Comparison of ENCODE assay signal across 8 cellular contexts in the genomic region with DNA sequence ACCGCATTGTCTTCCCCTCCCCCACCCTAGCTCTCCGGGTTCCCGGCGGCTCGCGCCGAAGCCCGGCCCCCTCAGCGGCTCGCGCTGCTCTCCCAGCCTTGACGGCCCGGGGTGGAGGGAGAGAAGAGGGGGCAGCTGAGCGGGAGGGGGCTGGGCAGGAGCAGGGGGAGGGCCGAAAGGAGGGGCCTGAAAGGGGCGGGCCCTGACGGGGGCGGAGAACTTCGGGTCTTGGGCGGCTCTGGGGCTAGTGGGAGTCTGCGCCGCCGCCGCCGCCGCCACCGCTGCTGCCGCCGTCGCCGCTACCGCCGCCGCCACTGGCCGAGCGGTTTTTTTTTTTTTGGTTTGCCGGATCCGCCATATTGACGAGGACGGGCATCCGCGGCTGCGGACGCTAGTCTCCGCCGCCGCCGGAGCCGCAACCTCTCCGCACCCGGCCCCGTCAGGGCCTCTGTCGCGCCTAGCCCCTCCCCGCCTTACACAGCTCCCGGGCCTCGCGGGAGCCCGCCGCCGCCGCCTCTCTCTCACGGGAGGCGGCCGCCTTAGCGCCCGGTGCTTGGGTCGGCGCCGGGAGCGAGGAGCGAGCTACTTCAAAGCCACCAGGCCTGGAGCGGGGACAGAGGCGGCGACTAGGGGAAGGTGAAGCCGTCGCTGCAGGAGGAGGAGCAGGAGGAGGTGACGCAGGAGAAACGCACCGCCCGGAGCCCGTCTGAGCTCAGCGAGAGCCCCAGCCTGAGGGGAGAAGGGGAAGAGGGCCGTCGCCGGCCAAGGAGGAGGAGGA. TPM values are rescaled to one million over a fixed set of nuclear protein-coding genes. Genes with fewer than 3 reads are reported as not detected.
DNase-seq lines count a peak whose midpoint lies in the region; ATAC-seq and TF ChIP-seq lines count a peak whose summit lies in the region.

A gene with protein sequence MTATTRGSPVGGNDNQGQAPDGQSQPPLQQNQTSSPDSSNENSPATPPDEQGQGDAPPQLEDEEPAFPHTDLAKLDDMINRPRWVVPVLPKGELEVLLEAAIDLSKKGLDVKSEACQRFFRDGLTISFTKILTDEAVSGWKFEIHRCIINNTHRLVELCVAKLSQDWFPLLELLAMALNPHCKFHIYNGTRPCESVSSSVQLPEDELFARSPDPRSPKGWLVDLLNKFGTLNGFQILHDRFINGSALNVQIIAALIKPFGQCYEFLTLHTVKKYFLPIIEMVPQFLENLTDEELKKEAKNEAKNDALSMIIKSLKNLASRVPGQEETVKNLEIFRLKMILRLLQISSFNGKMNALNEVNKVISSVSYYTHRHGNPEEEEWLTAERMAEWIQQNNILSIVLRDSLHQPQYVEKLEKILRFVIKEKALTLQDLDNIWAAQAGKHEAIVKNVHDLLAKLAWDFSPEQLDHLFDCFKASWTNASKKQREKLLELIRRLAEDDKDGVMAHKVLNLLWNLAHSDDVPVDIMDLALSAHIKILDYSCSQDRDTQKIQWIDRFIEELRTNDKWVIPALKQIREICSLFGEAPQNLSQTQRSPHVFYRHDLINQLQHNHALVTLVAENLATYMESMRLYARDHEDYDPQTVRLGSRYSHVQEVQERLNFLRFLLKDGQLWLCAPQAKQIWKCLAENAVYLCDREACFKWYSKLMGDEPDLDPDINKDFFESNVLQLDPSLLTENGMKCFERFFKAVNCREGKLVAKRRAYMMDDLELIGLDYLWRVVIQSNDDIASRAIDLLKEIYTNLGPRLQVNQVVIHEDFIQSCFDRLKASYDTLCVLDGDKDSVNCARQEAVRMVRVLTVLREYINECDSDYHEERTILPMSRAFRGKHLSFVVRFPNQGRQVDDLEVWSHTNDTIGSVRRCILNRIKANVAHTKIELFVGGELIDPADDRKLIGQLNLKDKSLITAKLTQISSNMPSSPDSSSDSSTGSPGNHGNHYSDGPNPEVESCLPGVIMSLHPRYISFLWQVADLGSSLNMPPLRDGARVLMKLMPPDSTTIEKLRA (N-terminal part only) (plus strand): TSS at position 341 of the 778 bp plus-strand sequence. CDS start 38,184 bp downstream, outside the sequence.

- CTCF ChIA-PET in activated CD8-positive, alpha-beta T cell treated with anti-CD3 and anti-CD28 coated beads, Interleukin-2, amount 10 ng/mL, durations not matched to agents 7 days and 5 days (lab: Charles Lee), result interaction anchor here (1.4 to 2.7 kb wide), 2 partner anchors 30 to 432 kb away, joined by 3 to 18 read pairs; no protein-coding TSS in a partner anchor

- ATAC-seq in GM19351 (IDR thresholded peaks at IDR 0.05; ENCODE audit: unreplicated experiment) (peak; percentile 54), HG03520 (IDR thresholded peaks at IDR 0.05; ENCODE audit: unreplicated experiment) (peak; percentile 42)
- ATAC-seq in activated CD8-positive, alpha-beta T cell treated with anti-CD3 and anti-CD28 coated beads, Interleukin-2, amount 10 ng/mL, durations not matched to agents 7 days and 5 days, result peak; percentile 69

- H3K4me1 Mint-ChIP-seq in activated CD8-positive, alpha-beta T cell treated with anti-CD3 and anti-CD28 coated beads, Interleukin-2, amount 10 ng/mL, durations not matched to agents 7 days and 5 days (ENCODE audit: low read depth), result peaks cover 29% of the 10 kb centered on the region

- H3K27me3 Mint-ChIP-seq in activated CD8-positive, alpha-beta T cell treated with anti-CD3 and anti-CD28 coated beads, Interleukin-2, amount 10 ng/mL, durations not matched to agents 7 days and 5 days (ENCODE audit: low read depth), result no peaks in the 10 kb centered on the region

- DNase-seq in NCI-H82 (lab: John Stamatoyannopoulos, UW), result peak; percentile 94
- DNase-seq in activated CD8-positive, alpha-beta T cell treated with anti-CD3 and anti-CD28 coated beads, Interleukin-2, amount 10 ng/mL, durations not matched to agents 7 days and 5 days, result peak; percentile 85
- DNase-seq in ecto neural progenitor cell (ENCODE audit: low spot score), result peak; percentile 93
- peak; percentile 91 to 95 for DNase-seq in lung microvascular endothelial cell (ENCODE audit: low read depth in 2 of 2)
- peak; percentile 67 to 77 (median 73) for DNase-seq in stimulated activated CD4-positive, alpha-beta T cell treated with anti-CD3 and anti-CD28 coated beads, TNF-alpha, amount 100 ng/mL, for 4 hours (ENCODE audit: low read depth in 3 of 3)

- H3K36me3 Mint-ChIP-seq in activated CD8-positive, alpha-beta T cell treated with anti-CD3 and anti-CD28 coated beads, Interleukin-2, amount 10 ng/mL, durations not matched to agents 7 days and 5 days (ENCODE audit: low read depth), result peaks cover 22% of the 10 kb centered on the region

- H3K27ac Mint-ChIP-seq in activated CD8-positive, alpha-beta T cell treated with anti-CD3 and anti-CD28 coated beads, Interleukin-2, amount 10 ng/mL, durations not matched to agents 7 days and 5 days, result peak within 1 kb of the TSS; percentile 100

- peak within 1 kb of the TSS; percentile 77 for H3K4me3 Mint-ChIP-seq in activated CD8-positive, alpha-beta T cell treated with anti-CD3 and anti-CD28 coated beads, Interleukin-2, amount 10 ng/mL, durations not matched to agents 7 days and 5 days

- H3K27ac ChIP-seq in C4-2B, result peak within 1 kb of the TSS; percentile 99

- POLR2A ChIA-PET in activated CD8-positive, alpha-beta T cell treated with anti-CD3 and anti-CD28 coated beads, Interleukin-2, amount 10 ng/mL, durations not matched to agents 7 days and 5 days (lab: Charles Lee), result interaction anchor here (0.6 to 3.2 kb wide), 23 partner anchors 9 to 445 kb away, joined by 3 to 21 read pairs (median 4); a partner anchor contains a TSS

- H3K9me3 Mint-ChIP-seq in activated CD8-positive, alpha-beta T cell treated with anti-CD3 and anti-CD28 coated beads, Interleukin-2, amount 10 ng/mL, durations not matched to agents 7 days and 5 days (ENCODE audit: insufficient read depth), result no peaks in the 10 kb centered on the region

- TF ChIP-seq CTCF in C4-2B (conservative IDR thresholded peaks at IDR 0.05), result no peak

RNA-seq across cellular contexts. Expression of the gene that starts here (rescaled TPM):
- total RNA-seq in activated CD8-positive, alpha-beta T cell treated with anti-CD3 and anti-CD28 coated beads, Interleukin-2, amount 10 ng/mL, durations not matched to agents 7 days and 5 days, result 10 to 100 TPM; 38.0 to 46.0 TPM
- total RNA-seq in lung microvascular endothelial cell, result 85.9 and 112 TPM in 2 replicates

Comparison
In these comparisons a context has a peak if more than half of its experiments do, and no peak if none do; other contexts are left out.
1. Peak in every context shown above with its lines: DNase-seq, ATAC-seq and H3K27ac ChIP-seq.